ENCODE assay signal across 24 cellular contexts in the genomic region with DNA sequence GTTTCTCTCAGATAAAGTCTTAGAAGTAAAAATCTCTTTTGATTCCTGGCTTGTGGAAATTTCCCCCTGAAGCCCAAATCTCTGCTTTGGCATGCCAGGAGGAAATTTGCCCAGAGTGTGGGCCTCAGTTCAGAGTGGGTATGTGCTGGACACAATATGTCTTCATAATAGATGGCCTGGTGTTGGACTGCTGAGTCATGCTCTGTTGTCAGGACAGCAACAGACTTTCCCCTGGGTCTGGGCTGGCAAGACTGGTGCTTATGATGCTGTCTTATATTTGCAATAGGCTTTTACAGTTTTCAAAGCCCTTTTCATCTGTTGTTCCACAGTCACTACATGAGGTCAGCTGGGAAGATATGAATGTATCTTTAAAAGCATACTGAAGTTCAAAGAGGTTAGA. TPM values are rescaled to one million over a fixed set of nuclear protein-coding genes. Genes with fewer than 3 reads are reported as not detected.
"Had no signal": no experiment of that assay in that cellular context is flagged by ENCODE, and none has a peak within 500 bp of the region (broad histone marks: within the 10 kb centered on the region; RNA-seq: fewer than 3 reads in every experiment).

No MANE protein-coding gene starts in this region.

- DNase-seq: effector memory CD8-positive, alpha-beta T cell; foreskin fibroblast; glutamatergic neuron; immature natural killer cell; kidney; left colon; natural killer cell; posterior cingulate gyrus; right cardiac atrium; stimulated activated CD4-positive, alpha-beta T cell treated with anti-CD3 and anti-CD28 coated beads, Interleukin-4, amount 100 ng/mL, for 1 hour; stimulated activated CD8-positive, alpha-beta memory T cell treated with anti-CD3 and anti-CD28 coated beads, Interleukin-4, amount 100 ng/mL, for 48 hours; stimulated activated naive CD8-positive, alpha-beta T cell treated with anti-CD3 and anti-CD28 coated beads, Interleukin-15, Interleukin-2, amounts not matched to agents 100 U/mL and 50 U/mL, for 24 hours; thyroid gland; uterus had no signal

- H3K4me1 ChIP-seq: esophagus muscularis mucosa, gastroesophageal sphincter, suprapubic skin, thyroid gland, uterus had no signal

- H3K27ac ChIP-seq: epithelial cell of prostate, esophagus muscularis mucosa, gastroesophageal sphincter, suprapubic skin, thyroid gland, uterus had no signal

- FAIRE-seq: colon, kidney had no signal

- H3K9me3 ChIP-seq: suprapubic skin, thyroid gland, uterus had no signal

- H3K4me3 ChIP-seq: esophagus muscularis mucosa, gastroesophageal sphincter, suprapubic skin, thyroid gland, uterus had no signal

- ATAC-seq: effector memory CD8-positive, alpha-beta T cell; gastroesophageal sphincter; left colon; natural killer cell; right cardiac atrium; stimulated activated effector memory CD8-positive, alpha-beta T cell treated with anti-CD3 and anti-CD28 coated beads, Interleukin-12 subunit alpha, Interleukin-12 subunit beta, amount 100 ng/mL, for 72 hours; stimulated activated naive CD8-positive, alpha-beta T cell treated with anti-CD3 and anti-CD28 coated beads, Interleukin-15, Interleukin-2, amounts not matched to agents 100 U/mL and 50 U/mL, for 24 hours had no signal

- H3K36me3 ChIP-seq: esophagus muscularis mucosa, gastroesophageal sphincter, suprapubic skin, thyroid gland, uterus had no signal

- H3K27me3 ChIP-seq: gastroesophageal sphincter, suprapubic skin, thyroid gland, uterus had no signal

RNA-seq across cellular contexts. Expression of a gene that starts 57.0 kb away (rescaled TPM):
- total RNA-seq: lung microvascular endothelial cell, mesenteric fat pad, mononuclear cell, osteocyte had no signal
- polyA plus RNA-seq: immature natural killer cell had no signal
